In the genomic region with DNA sequence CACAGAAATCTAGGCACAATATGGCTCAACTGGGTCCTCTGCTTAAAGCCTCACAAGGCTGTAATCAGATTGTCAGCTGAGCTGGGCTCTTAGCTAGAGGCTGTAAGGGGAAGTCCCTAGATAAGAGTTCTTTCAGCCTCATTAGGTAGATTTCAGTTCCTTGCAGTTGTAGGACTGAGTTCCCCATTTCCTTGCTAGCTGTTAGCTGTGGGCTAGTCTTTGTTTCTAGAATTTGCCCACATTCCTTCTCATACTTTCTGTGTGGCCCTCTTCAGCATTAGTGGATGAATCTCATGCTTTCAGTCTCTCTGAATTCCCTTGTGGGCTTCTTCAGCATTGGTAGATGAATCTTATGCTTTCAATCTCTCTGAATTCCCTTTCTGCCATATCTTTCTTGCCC, we compare ENCODE assay signal across 9 cellular contexts.
DNase-seq lines count a peak whose midpoint lies in the region; ATAC-seq and TF ChIP-seq lines count a peak whose summit lies in the region.
"Had no signal": no experiment of that assay in that cellular context is flagged by ENCODE, and none has a peak within 500 bp of the region (broad histone marks: within the 10 kb centered on the region; RNA-seq: fewer than 3 reads in every experiment).

No MANE protein-coding gene starts in this region.

- DNase-seq in GM10248 (ENCODE audit: extremely low spot score) = peak; percentile 27
- DNase-seq in activated naive CD4-positive, alpha-beta T cell treated with Interleukin-2 at 50 U/mL for 16 hours = no peak
- no peak for DNase-seq in GOT3 (lab: John Stamatoyannopoulos, UW)
- no peak for DNase-seq in NCI-H2029 treated with DMSO at 0.1 percent for 48 hours (lab: John Stamatoyannopoulos, UW)
- no peak for DNase-seq in ecto neural progenitor cell (ENCODE audit: low spot score)
- DNase-seq: NCI-H2107 had no signal

- no peak for TF ChIP-seq CTCF in GM10248 (IDR thresholded peaks at IDR 0.05; ENCODE audit: control extremely low read depth, extremely low read depth, low read depth, missing control alignments)

- CTCF ChIA-PET in GM10248 (lab: Yijun Ruan, JAX) = interaction anchor here (2.0 kb wide), 1 partner anchor 9 kb away, joined by 5 read pairs; no protein-coding TSS in a partner anchor

- POLR2A ChIA-PET in GM10248 (lab: Yijun Ruan, JAX) = no interaction called here

- ATAC-seq in GM19395 (IDR thresholded peaks at IDR 0.05; ENCODE audit: unreplicated experiment) (peak; percentile 75), HG02870 (IDR thresholded peaks at IDR 0.05; ENCODE audit: unreplicated experiment) (peak; percentile 83), HG03575 (IDR thresholded peaks at IDR 0.05; ENCODE audit: extremely low read depth, insufficient number of reproducible peaks, low FRiP score, unreplicated experiment) (peak; percentile 73)
